ENCODE assay signal across 8 cellular contexts in genomic region chr7:100167912-100168323, GRCh38. TPM values are rescaled to one million over a fixed set of nuclear protein-coding genes. Genes with fewer than 3 reads are reported as not detected.
DNase-seq lines count a peak whose midpoint lies in the region; ATAC-seq and TF ChIP-seq lines count a peak whose summit lies in the region.

No MANE protein-coding gene starts in this region.

- ATAC-seq in DND-41 (ENCODE audit: insufficient read depth, low read depth) (peak; percentile 46), natural killer cell (no peak), GM19328 (IDR thresholded peaks at IDR 0.05; ENCODE audit: unreplicated experiment) (no peak), GM19467 (IDR thresholded peaks at IDR 0.05; ENCODE audit: unreplicated experiment) (no peak)

- H3K36me3 Mint-ChIP-seq in natural killer cell, result no peaks in the 10 kb centered on the region

- peaks cover 47 to 51% of the 10 kb centered on the region in 2 donors for H3K27me3 Mint-ChIP-seq in natural killer cell (ENCODE audit: low read depth in 2 of 2)

- H3K9me3 Mint-ChIP-seq in natural killer cell, result no peaks in the 10 kb centered on the region

- no peaks in the 10 kb centered on the region for H3K9me3 ChIP-seq in DND-41 (ENCODE audit: insufficient read depth, low read length, severe bottlenecking)

- peaks cover 7% of the 10 kb centered on the region for H3K27me3 ChIP-seq in DND-41 (ENCODE audit: insufficient read depth, low read length, poor library complexity)

- no peaks in the 10 kb centered on the region for H3K79me2 ChIP-seq in DND-41 (ENCODE audit: insufficient read depth, low read length)

- H3K9ac ChIP-seq in DND-41 (ENCODE audit: low read depth, low read length), result peak overlapping the region; percentile 52

- H3K4me2 ChIP-seq in DND-41 (ENCODE audit: insufficient read depth, low read length), result peak overlapping the region; percentile 82

- H2AFZ ChIP-seq in DND-41 (ENCODE audit: low read depth, low read length), result peak overlapping the region; percentile 66

- DNase-seq in DND-41 (no peak), OCI-M1 (lab: John Stamatoyannopoulos, UW) (peak; percentile 90), epithelial cell of proximal tubule (ENCODE audit: low read depth) (no peak), natural killer cell (no peak), OCI-M2 (lab: John Stamatoyannopoulos, UW; ENCODE audit: unreplicated experiment) (no peak), NCI-H345 treated with DMSO at 0.1 percent for 48 hours (lab: John Stamatoyannopoulos, UW; ENCODE audit: unreplicated experiment) (no peak)

- H3K4me1 ChIP-seq in DND-41 (ENCODE audit: insufficient read depth, low read length), result peaks cover 26% of the 10 kb centered on the region

- no peak overlapping the region for H3K27ac Mint-ChIP-seq in natural killer cell

- H3K4me1 Mint-ChIP-seq in natural killer cell, result peaks cover 28 to 43% of the 10 kb centered on the region in 2 donors

- H3K4me3 ChIP-seq in DND-41 (ENCODE audit: low read depth in 1 of 2, low read length in 2 of 2) (peak overlapping the region; percentile 6 to 56; a peak in 2 of 4 replicates), epithelial cell of proximal tubule (ENCODE audit: low read depth, low read length) (peak overlapping the region; percentile 42)

- TF ChIP-seq CTCF in DND-41 (IDR thresholded peaks at IDR 0.05; ENCODE audit: borderline replicate concordance, extremely low read depth, low read length, poor library complexity, severe bottlenecking), result no peak
- TF ChIP-seq CTCF in epithelial cell of proximal tubule (conservative IDR thresholded peaks at IDR 0.05; ENCODE audit: low read depth, low read length), result no peak
- no peak for TF ChIP-seq CTCF in natural killer cell (IDR thresholded peaks at IDR 0.05)

- H3K27ac ChIP-seq in DND-41 (ENCODE audit: low read length), result peak overlapping the region; percentile 38; the same call in 1 of the 2 replicates

- H4K20me1 ChIP-seq in DND-41 (ENCODE audit: insufficient read depth, low read length), result no peaks in the 10 kb centered on the region

- intact Hi-C loops in natural killer cell (cut with micrococcal nuclease), result no loop called here

- no peaks in the 10 kb centered on the region for H3K36me3 ChIP-seq in DND-41 (ENCODE audit: insufficient read depth, low read length)

- peak overlapping the region; percentile 49 for H3K4me3 Mint-ChIP-seq in natural killer cell

RNA-seq across cellular contexts. Expression of gene GAL3ST4, which starts 0.5 kb away (rescaled TPM):
- 0.58 and 6.7 TPM in 2 replicates for total RNA-seq in epithelial cell of proximal tubule
- total RNA-seq in natural killer cell, result under 1 TPM; 0.78 to 0.95 (median 0.78) TPM

RNA-seq across cellular contexts. Expression of gene GPC2, which starts 9.3 kb away (rescaled TPM):
- total RNA-seq in epithelial cell of proximal tubule, result 4.1 and 11.0 TPM in 2 replicates
- total RNA-seq in natural killer cell, result 1 to 10 TPM; 1.9 to 2.4 (median 2.3) TPM

RNA-seq across cellular contexts. Expression of gene TRAPPC14, which starts 9.4 kb away (rescaled TPM):
- total RNA-seq in epithelial cell of proximal tubule, result 9.4 and 14.9 TPM in 2 replicates
- total RNA-seq in natural killer cell, result 10 to 100 TPM; 55.1 to 59.2 (median 56.5) TPM

RNA-seq across cellular contexts. Expression of gene STAG3, which starts 9.8 kb away (rescaled TPM):
- 0.22 and 0.69 TPM in 2 replicates for total RNA-seq in epithelial cell of proximal tubule
- 1 to 10 TPM; 5.0 to 5.6 (median 5.5) TPM for total RNA-seq in natural killer cell

RNA-seq across cellular contexts. Expression of gene LAMTOR4, which starts 19.2 kb away (rescaled TPM):
- total RNA-seq in epithelial cell of proximal tubule, result 201 and 232 TPM in 2 replicates
- total RNA-seq in natural killer cell, result 100 to 1,000 TPM; 148 to 161 (median 156) TPM
